In genomic region chr9:129357773-129358250, GRCh38 we compare ENCODE assay signal across 19 cellular contexts.
DNase-seq lines count a peak whose midpoint lies in the region; FAIRE-seq and TF ChIP-seq lines count a peak whose summit lies in the region.
"Had no signal": no experiment of that assay in that cellular context is flagged by ENCODE, and none has a peak within 500 bp of the region (broad histone marks: within the 10 kb centered on the region; RNA-seq: fewer than 3 reads in every experiment).

No MANE protein-coding gene starts in this region.

- peak; percentile 36 for DNase-seq in COR-L47 (lab: John Stamatoyannopoulos, UW)
- DNase-seq in H1 (ENCODE audit: low read depth in 1 of 2, low spot score in 2 of 2): no peak
- no peak for DNase-seq in neuronal stem cell (ENCODE audit: low spot score)
- no peak for DNase-seq in spleen
- no peak for DNase-seq in type B pancreatic cell (ENCODE audit: extremely low spot score, unreplicated experiment)
- DNase-seq in stomach: no peak
- no peak for DNase-seq in KBM-7
- DNase-seq: Calu3; CD4-positive, alpha-beta T cell; CD8-positive, alpha-beta memory T cell; DMS53; DMS79 treated with DMSO at 0.1 percent for 48 hours; GF-D8; GOT3; H7; HCEC 1CT had no signal

- H3K9me3 Mint-ChIP-seq in type B pancreatic cell: no peaks in the 10 kb centered on the region
- H3K9me3 Mint-ChIP-seq: CD4-positive, alpha-beta T cell had no signal

- H4K8ac ChIP-seq in H1 (ENCODE audit: extremely low read depth, insufficient read depth, low read length): peak overlapping the region; percentile 28; the same call in 1 of the 2 replicates
- H4K8ac ChIP-seq in neuronal stem cell (ENCODE audit: low read depth, low read length): no peak overlapping the region

- 0 out of 2 replicates have a peak overlapping the region, but pooled peaks have one; percentile 86 for H2AK5ac ChIP-seq in H1 (ENCODE audit: low read depth, low read length)
- H2AK5ac ChIP-seq in neuronal stem cell (ENCODE audit: low read depth, low read length): peak overlapping the region; percentile 96

- in situ Hi-C loops in KBM-7 (cut with MboI; ENCODE audit: low pct_unique_long_range_greater_than_20kb, low sequenced_read_pairs): no loop called here

- H3K18ac ChIP-seq in H1 (ENCODE audit: extremely low read depth, low read length) (no peak overlapping the region), neuronal stem cell (ENCODE audit: low read length) (peak overlapping the region; percentile 81)

- H3K79me1 ChIP-seq in H1 (ENCODE audit: low read depth, low read length) (no peaks in the 10 kb centered on the region), neuronal stem cell (ENCODE audit: low read depth, low read length) (no peaks in the 10 kb centered on the region)

- peaks cover 0 to 3% of the 10 kb centered on the region in 2 experiments for H4K20me1 ChIP-seq in H1 (replicated peaks in 1 of 2; ENCODE audit: control insufficient read depth in 1 of 2, insufficient read depth in 2 of 2, low read length in 2 of 2)

- H3K4me1 ChIP-seq in H1 (replicated peaks in 1 of 4; ENCODE audit: control insufficient read depth in 3 of 4, insufficient read depth in 4 of 4, low read length in 3 of 4) (peaks cover 0 to 11% (median 6%) of the 10 kb centered on the region in 4 experiments; a peak in 4 of 7 replicates), neuronal stem cell (ENCODE audit: control insufficient read depth in 2 of 2, insufficient read depth in 1 of 2, low read depth in 1 of 2, low read length in 2 of 2) (peaks cover 11 to 21% of the 10 kb centered on the region in 2 donors), spleen (peaks cover 0 to 10% (median 2%) of the 10 kb centered on the region in 6 donors), stomach (peaks cover 5 to 11% (median 10%) of the 10 kb centered on the region in 4 donors)

- H2BK20ac ChIP-seq in H1 (ENCODE audit: low read length): no peak overlapping the region

- H4K5ac ChIP-seq in H1 (ENCODE audit: insufficient read length, low read depth, low read length): no peak overlapping the region

- no peak for FAIRE-seq in H1 (lab: Jason Lieb, UNC)
- FAIRE-seq: GM12891, GM18507 had no signal

- peaks cover 2% of the 10 kb centered on the region; the same call in 1 of the 2 replicates for H3K23me2 ChIP-seq in H1 (ENCODE audit: low read depth, low read length)

- H3K36me3 ChIP-seq in H1 (ENCODE audit: control insufficient read depth in 2 of 4, insufficient read depth in 4 of 4, low read length in 3 of 4) (no peaks in the 10 kb centered on the region), neuronal stem cell (replicated peaks in 1 of 2; ENCODE audit: control insufficient read depth in 2 of 2, insufficient read depth in 2 of 2, low read length in 2 of 2) (peaks cover 0 to 3% of the 10 kb centered on the region in 2 donors), spleen (no peaks in the 10 kb centered on the region), stomach (no peaks in the 10 kb centered on the region)

- POLR2A ChIA-PET in H1 (lab: Charles Lee; ENCODE audit: partially characterized antibody): interaction anchor here (0.6 to 1.4 kb wide), 4 partner anchors 13 to 108 kb away, joined by 3 to 4 read pairs (median 3); no protein-coding TSS in a partner anchor

- TF ChIP-seq EP300 in H1 (IDR thresholded peaks at IDR 0.05; ENCODE audit: borderline replicate concordance in 1 of 2, low read depth in 2 of 2, low read length in 2 of 2) (no peak), stomach (IDR thresholded peaks at IDR 0.05) (no peak)

- H3K4me3 ChIP-seq in H1 (ENCODE audit: extremely low read depth in 1 of 4, insufficient read depth in 2 of 4, low read depth in 3 of 4, low read length in 4 of 4) (no peak overlapping the region), neuronal stem cell (ENCODE audit: low read length in 2 of 2) (no peak overlapping the region), spleen (no peak overlapping the region), stomach (no peak overlapping the region)

- H2BK5ac ChIP-seq in H1 (ENCODE audit: low read depth, low read length) (no peak overlapping the region), neuronal stem cell (ENCODE audit: low read length) (peak overlapping the region; percentile 42)

- intact Hi-C loops in spleen (cut with DNase I; ENCODE audit: low total_unique reads): no loop called here
- intact Hi-C loops in stomach (cut with DNase I; ENCODE audit: low total_unique reads): no loop called here

- no peak overlapping the region for H3K4me3 Mint-ChIP-seq in type B pancreatic cell
- H3K4me3 Mint-ChIP-seq: CD14-positive monocyte; CD4-positive, alpha-beta T cell; CD8-positive, alpha-beta memory T cell had no signal

- no peak overlapping the region for H3K4ac ChIP-seq in H1 (replicated peaks; ENCODE audit: insufficient read length, low read depth, low read length)
- H3K4ac ChIP-seq in neuronal stem cell (ENCODE audit: low read length): peak overlapping the region; percentile 26

- H3K4me1 Mint-ChIP-seq in type B pancreatic cell (ENCODE audit: unreplicated experiment): peaks cover 29% of the 10 kb centered on the region
- H3K4me1 Mint-ChIP-seq: CD8-positive, alpha-beta memory T cell had no signal

- H3K36me3 Mint-ChIP-seq in type B pancreatic cell: no peaks in the 10 kb centered on the region

- no peak overlapping the region for H3K27ac Mint-ChIP-seq in type B pancreatic cell
- H3K27ac Mint-ChIP-seq: CD4-positive, alpha-beta T cell; CD8-positive, alpha-beta memory T cell had no signal

- H3K27ac ChIP-seq in H1 (ENCODE audit: low read depth, low read length): no peak overlapping the region
- no peak overlapping the region for H3K27ac ChIP-seq in neuronal stem cell (replicated peaks; ENCODE audit: low read length)
- no peak overlapping the region for H3K27ac ChIP-seq in spleen
- no peak overlapping the region for H3K27ac ChIP-seq in stomach

- no peaks in the 10 kb centered on the region for H3K79me2 ChIP-seq in H1 (ENCODE audit: control insufficient read depth in 1 of 2, insufficient read depth in 2 of 2, low read length in 2 of 2)

- H2BK12ac ChIP-seq in H1 (ENCODE audit: low read depth, low read length) (0 out of 2 replicates have a peak overlapping the region, but pooled peaks have one; percentile 68), neuronal stem cell (ENCODE audit: low read length) (no peak overlapping the region)

- H4K91ac ChIP-seq in H1 (replicated peaks; ENCODE audit: insufficient read length, low read length) (no peak overlapping the region), neuronal stem cell (ENCODE audit: low read depth, low read length, poor library complexity) (peak overlapping the region; percentile 41)

- H2AFZ ChIP-seq in H1 (ENCODE audit: low read length): no peak overlapping the region
- H2AFZ ChIP-seq in neuronal stem cell (ENCODE audit: low read length): no peak overlapping the region

- no peak for TF ChIP-seq RAD21 in H1 (IDR thresholded peaks at IDR 0.05 in 1 of 2, conservative IDR thresholded peaks at IDR 0.05 in 1 of 2; ENCODE audit: low read depth in 2 of 2, low read length in 2 of 2)

- H2BK120ac ChIP-seq in H1 (replicated peaks; ENCODE audit: low read depth, low read length) (no peak overlapping the region), neuronal stem cell (ENCODE audit: low read depth, low read length) (no peak overlapping the region)

- H3K27me3 Mint-ChIP-seq in type B pancreatic cell: no peaks in the 10 kb centered on the region

- no peak overlapping the region for H3K23ac ChIP-seq in H1 (ENCODE audit: insufficient read length)
- no peak overlapping the region for H3K23ac ChIP-seq in neuronal stem cell (ENCODE audit: low read depth, low read length, poor library complexity)

- TF ChIP-seq POLR2A in H1 (IDR thresholded peaks at IDR 0.05; ENCODE audit: control extremely low read depth in 1 of 2, low read depth in 2 of 2, low read length in 2 of 2): no peak
- TF ChIP-seq POLR2A in spleen (IDR thresholded peaks at IDR 0.05): no peak
- TF ChIP-seq POLR2A in stomach (IDR thresholded peaks at IDR 0.05): no peak

- no peak overlapping the region for H3K56ac ChIP-seq in H1 (replicated peaks; ENCODE audit: insufficient read length, low read depth, low read length)

- WGBS in H1 (ENCODE audit: extremely low coverage in 1 of 2, insufficient coverage in 1 of 2, insufficient read length in 1 of 2, insufficient replicate concordance in 2 of 2, low coverage in 1 of 2, low lambda C conversion rate in 2 of 2, missing lambda C conversion rate in 1 of 2), 2 experiments: 84% methylated on average over 5 of the region's 6 CpGs; no CpG with 5 or more reads in 1 of the 2 experiments
- no CpG with 5 or more reads among the region's 6 CpGs for WGBS in neuronal stem cell (ENCODE audit: extremely low coverage in 2 of 2, insufficient read length in 2 of 2, insufficient replicate concordance in 1 of 2), 2 donors
- WGBS in spleen, 5 donors: 77 to 90% (median 87%) methylated on average over 6 of the region's 6 CpGs
- 57 to 100% (median 77%) methylated on average over 1 to 6 of the region's 6 CpGs for WGBS in stomach, 5 donors

- H3K9me3 ChIP-seq in H1 (ENCODE audit: insufficient read depth in 2 of 2, low read depth in 1 of 2, low read length in 1 of 2) (0 out of 4 replicates have a peak, but pooled peaks cover 0 to 6% of the 10 kb centered on the region in 2 experiments), neuronal stem cell (replicated peaks in 1 of 2; ENCODE audit: control insufficient read depth in 2 of 2, insufficient read depth in 1 of 2, low read depth in 1 of 2, low read length in 2 of 2) (peaks cover 0 to 6% of the 10 kb centered on the region in 2 donors), spleen (peaks cover 0 to 20% (median 15%) of the 10 kb centered on the region in 8 donors), stomach (peaks cover 7 to 16% (median 15%) of the 10 kb centered on the region in 4 donors)

- no peak overlapping the region for H3K9ac ChIP-seq in H1 (replicated peaks in 1 of 4; ENCODE audit: extremely low read depth in 1 of 4, low read depth in 3 of 4, low read length in 3 of 4)
- no peak overlapping the region for H3K9ac ChIP-seq in neuronal stem cell (ENCODE audit: low read depth, low read length, poor library complexity)

- no peak overlapping the region for H2BK15ac ChIP-seq in H1 (ENCODE audit: low read length)
- peak overlapping the region; percentile 72 for H2BK15ac ChIP-seq in neuronal stem cell (ENCODE audit: low read length)

- H3K27me3 ChIP-seq in H1 (replicated peaks in 1 of 4; ENCODE audit: control insufficient read depth in 3 of 4, extremely low read depth in 1 of 4, insufficient read depth in 3 of 4, low read length in 3 of 4): no peaks in the 10 kb centered on the region; a peak in 1 of 7 replicates
- H3K27me3 ChIP-seq in neuronal stem cell (ENCODE audit: control insufficient read depth in 3 of 3, insufficient read depth in 3 of 3, low read depth in 1 of 3, low read length in 3 of 3): peaks cover 0 to 2% (median 0%) of the 10 kb centered on the region in 3 experiments
- peaks cover 0 to 4% (median 0%) of the 10 kb centered on the region in 7 donors for H3K27me3 ChIP-seq in spleen (replicated peaks in 1 of 7)
- no peaks in the 10 kb centered on the region for H3K27me3 ChIP-seq in stomach

- CTCF ChIA-PET in H1 (lab: Charles Lee; ENCODE audit: partially characterized antibody): interaction anchor here (0.6 to 1.3 kb wide), 5 partner anchors 23 to 266 kb away, joined by 3 to 4 read pairs (median 3); no protein-coding TSS in a partner anchor

- TF ChIP-seq CTCF in H1 (IDR thresholded peaks at IDR 0.05; ENCODE audit: control extremely low read depth in 1 of 3, insufficient read depth in 1 of 3, low read depth in 1 of 3, low read length in 3 of 3) (no peak), spleen (IDR thresholded peaks at IDR 0.05 in 8 of 11, conservative IDR thresholded peaks at IDR 0.05 in 3 of 11) (no peak), type B pancreatic cell (conservative IDR thresholded peaks at IDR 0.05) (no peak), stomach (IDR thresholded peaks at IDR 0.05) (no peak)

- H3K14ac ChIP-seq in H1 (ENCODE audit: insufficient read length) (no peak overlapping the region), neuronal stem cell (ENCODE audit: low read length) (no peak overlapping the region)

- H3K4me2 ChIP-seq in H1 (ENCODE audit: insufficient read depth in 1 of 2, low read depth in 2 of 2, low read length in 2 of 2): no peak overlapping the region
- H3K4me2 ChIP-seq in neuronal stem cell (ENCODE audit: insufficient read depth, low read length, poor library complexity, severe bottlenecking): no peak overlapping the region
